1 cellular context compared by ENCODE assay signal in genomic region chr3:101574388-101575156, GRCh38.
TF ChIP-seq lines count a peak whose summit lies in the region.

No MANE protein-coding gene starts in this region.

TF ChIP-seq in HEK293, 187 proteins besides CTCF, POLR2A, EP300 and RAD21 (continued from another document):
- no peak for TF ChIP-seq TSHZ1 (tag by site-specific recombination; IDR thresholded peaks at IDR 0.05; ENCODE audit: borderline replicate concordance)
- 0 out of 2 replicates have a peak, but pooled peaks have one; percentile 8 for TF ChIP-seq ZNF341 (tag by site-specific recombination; IDR thresholded peaks at IDR 0.05; ENCODE audit: low read depth)
- TF ChIP-seq ZNF223 (tag by site-specific recombination; IDR thresholded peaks at IDR 0.05) = no peak
- TF ChIP-seq KLF16 (tag by site-specific recombination; IDR thresholded peaks at IDR 0.05) = peak; percentile 20; the same call in 1 of the 2 replicates
- peak; percentile 62; the same call in 1 of the 2 replicates for TF ChIP-seq GLI4 (tag by site-specific recombination; IDR thresholded peaks at IDR 0.05)
- no peak for TF ChIP-seq ZNF529 (tag by site-specific recombination; IDR thresholded peaks at IDR 0.05; ENCODE audit: insufficient replicate concordance)
- TF ChIP-seq ZNF280D (tag by site-specific recombination; IDR thresholded peaks at IDR 0.05) = no peak
- TF ChIP-seq ZBTB48 (tag by site-specific recombination; IDR thresholded peaks at IDR 0.05) = peak; percentile 52; the same call in 1 of the 2 replicates
- TF ChIP-seq KLF8 (tag by site-specific recombination; IDR thresholded peaks at IDR 0.05) = peak; percentile 62; the same call in 1 of the 2 replicates
- TF ChIP-seq PRDM10 (tag by site-specific recombination; IDR thresholded peaks at IDR 0.05) = peak; percentile 60; the same call in 1 of the 2 replicates
- TF ChIP-seq ZNF548 (tag by site-specific recombination; IDR thresholded peaks at IDR 0.05) = no peak
- no peak for TF ChIP-seq ZNF354C (tag by site-specific recombination; IDR thresholded peaks at IDR 0.05; ENCODE audit: borderline replicate concordance, low read depth)
- peak; percentile 53 for TF ChIP-seq ZBTB20 (tag by site-specific recombination; IDR thresholded peaks at IDR 0.05)
- no peak for TF ChIP-seq ZNF501 (tag by site-specific recombination; IDR thresholded peaks at IDR 0.05)
- no peak for TF ChIP-seq ZSCAN5A (tag by site-specific recombination; IDR thresholded peaks at IDR 0.05)
